In genomic region chr19:29211562-29212416, GRCh38 we compare ENCODE assay signal across 8 cellular contexts. TPM values are rescaled to one million over a fixed set of nuclear protein-coding genes. Genes with fewer than 3 reads are reported as not detected.
DNase-seq lines count a peak whose midpoint lies in the region; ATAC-seq and TF ChIP-seq lines count a peak whose summit lies in the region.

No MANE protein-coding gene starts in this region.

- CTCF ChIA-PET in Caco-2 (lab: Charles Lee): interaction anchor here (1.0 kb wide), 1 partner anchor 51 kb away, joined by 3 read pairs; no protein-coding TSS in a partner anchor

- intact Hi-C loops in Caco-2 (cut with micrococcal nuclease; ENCODE audit: unreplicated experiment) (no loop called here), body of pancreas (cut with DNase I) (loop anchor here (10.0 kb wide), 1 partner anchor 453 kb away; the partner anchor contains the start of gene PLEKHF1), left colon (cut with DNase I, micrococcal nuclease) (no loop called here), testis (cut with DNase I; ENCODE audit: low total_unique reads) (no loop called here)

- TSS peak; percentile 57 for BruUV-seq in Caco-2 (replicated peaks; lab: Mats Ljungman, UMichigan)

- TF ChIP-seq CTCF in Caco-2 (IDR thresholded peaks at IDR 0.05; ENCODE audit: insufficient read depth in 1 of 2, low read depth in 1 of 2, low read length in 1 of 2, severe bottlenecking in 1 of 2, unreplicated experiment in 1 of 2) (no peak), body of pancreas (IDR thresholded peaks at IDR 0.05) (no peak), testis (IDR thresholded peaks at IDR 0.05) (no peak)

- H3K36me3 ChIP-seq in Caco-2 (ENCODE audit: control insufficient read depth, insufficient read depth, low read length) (no peaks in the 10 kb centered on the region), KOPT-K1 (ENCODE audit: insufficient read depth, low read length) (peaks cover 28% of the 10 kb centered on the region), body of pancreas (replicated peaks in 1 of 2; ENCODE audit: insufficient read depth in 1 of 2, low read depth in 2 of 2) (peaks cover 0 to 2% of the 10 kb centered on the region in 2 donors), testis (ENCODE audit: low read depth, missing control alignments) (no peaks in the 10 kb centered on the region)

- no peak for ATAC-seq in body of pancreas
- ATAC-seq in left colon: peak; percentile 22
- ATAC-seq in GM21529 (IDR thresholded peaks at IDR 0.05; ENCODE audit: unreplicated experiment): no peak
- no peak for ATAC-seq in GM18861 (IDR thresholded peaks at IDR 0.05; ENCODE audit: unreplicated experiment)

- peak overlapping the region; percentile 93 for H3K4me3 Mint-ChIP-seq in Caco-2 (ENCODE audit: unreplicated experiment)

- H3K9me3 ChIP-seq in Caco-2: no peaks in the 10 kb centered on the region
- peaks cover 4% of the 10 kb centered on the region for H3K9me3 ChIP-seq in KOPT-K1 (ENCODE audit: insufficient read depth, low read length, poor library complexity, severe bottlenecking)
- H3K9me3 ChIP-seq in body of pancreas: no peaks in the 10 kb centered on the region
- H3K9me3 ChIP-seq in testis: no peaks in the 10 kb centered on the region

- no peaks in the 10 kb centered on the region for H3K27me3 Mint-ChIP-seq in Caco-2 (ENCODE audit: insufficient read depth, unreplicated experiment)

- H3K4me1 Mint-ChIP-seq in Caco-2 (ENCODE audit: low read depth, unreplicated experiment): peaks cover 16% of the 10 kb centered on the region

- H3K9me3 Mint-ChIP-seq in Caco-2 (ENCODE audit: unreplicated experiment): peaks cover 6% of the 10 kb centered on the region

- peak overlapping the region; percentile 74 for H3K27ac Mint-ChIP-seq in Caco-2 (ENCODE audit: unreplicated experiment)

- TF ChIP-seq POLR2A in body of pancreas (IDR thresholded peaks at IDR 0.05): no peak
- no peak for TF ChIP-seq POLR2A in testis (IDR thresholded peaks at IDR 0.05)

- H3K27me3 ChIP-seq in Caco-2 (replicated peaks; ENCODE audit: control insufficient read depth, insufficient read depth, low read length) (no peaks in the 10 kb centered on the region), body of pancreas (no peaks in the 10 kb centered on the region), testis (no peaks in the 10 kb centered on the region)

- peak in 1 of 2 experiments; percentile 10 for DNase-seq in Caco-2
- DNase-seq in body of pancreas: no peak
- peak in 1 of 2 donors; percentile 13 for DNase-seq in left colon
- DNase-seq in testis: no peak
- DNase-seq in NCI-H1092 treated with DMSO at 0.1 percent for 48 hours (lab: John Stamatoyannopoulos, UW): no peak

- H3K4me3 ChIP-seq in Caco-2 (ENCODE audit: low read depth, low read length) (peak overlapping the region; percentile 94), body of pancreas (peak overlapping the region; percentile 43 to 44), testis (peak overlapping the region; percentile 98)

- POLR2A ChIA-PET in Caco-2 (lab: Charles Lee): no interaction called here

- peaks cover 5% of the 10 kb centered on the region for H3K4me1 ChIP-seq in Caco-2
- H3K4me1 ChIP-seq in body of pancreas: peaks cover 28% of the 10 kb centered on the region
- H3K4me1 ChIP-seq in testis: peaks cover 14% of the 10 kb centered on the region

- H3K27ac ChIP-seq in KOPT-K1 (ENCODE audit: low read depth, low read length, poor library complexity, severe bottlenecking) (peak overlapping the region; percentile 96), body of pancreas (peak overlapping the region in 3 of 4 donors; percentile 84 to 93 (median 92)), testis (peak overlapping the region; percentile 97)

- H3K36me3 Mint-ChIP-seq in Caco-2 (ENCODE audit: insufficient read depth, unreplicated experiment): peaks cover 17% of the 10 kb centered on the region

- 15 to 19% methylated on average over 18 of the region's 18 CpGs for WGBS in body of pancreas, 2 donors
- WGBS in testis, 2 donors: 18 to 20% methylated on average over 18 of the region's 18 CpGs

RNA-seq across cellular contexts. Expression of gene UQCRFS1, which starts 1.2 kb away (rescaled TPM):
- total RNA-seq in Caco-2 (2022): 43.7 and 44.0 TPM in 2 replicates
- total RNA-seq in body of pancreas: 10 to 100 TPM; 12.5 to 15.3 TPM
- 10 to 100 TPM; 78.1 to 95.9 TPM for total RNA-seq in left colon
- total RNA-seq in testis: 10 to 100 TPM; 35.9 to 37.4 TPM
- 64.2 TPM for polyA plus RNA-seq in testis (ENCODE audit: insufficient read depth, low read depth, low replicate concordance)

Comparison
In these comparisons a context has a peak if more than half of its experiments do, and no peak if none do; other contexts are left out.
1. H3K4me3 ChIP-seq: peak in every context shown above with its lines; median percentile 98 in testis; 94 in Caco-2; 44 in body of pancreas.